10 cellular contexts compared by ENCODE assay signal in the genomic region with DNA sequence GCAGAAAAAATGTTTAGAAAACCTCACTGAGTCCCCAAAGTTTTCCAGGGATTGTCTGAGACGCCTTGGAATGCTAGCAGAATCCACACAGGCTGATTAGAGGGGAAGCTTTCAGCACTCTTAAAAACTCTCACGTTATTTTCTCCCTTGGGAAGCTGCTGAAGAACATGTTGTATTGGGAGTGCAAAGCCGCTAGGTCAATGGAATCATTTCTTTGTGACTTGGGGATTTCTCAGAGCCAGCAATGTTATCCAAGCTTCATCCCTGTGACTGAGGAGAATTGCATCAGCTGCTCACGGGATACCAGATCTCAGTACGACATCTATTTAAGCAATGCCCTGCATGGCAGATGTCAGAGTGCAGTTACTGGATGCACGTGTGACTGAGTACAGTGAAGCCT.
A peak's percentile ranks its signal among the peaks of the same experiment; 100 is the strongest.
DNase-seq lines count a peak whose midpoint lies in the region; ATAC-seq and TF ChIP-seq lines count a peak whose summit lies in the region.
"Had no signal": no experiment of that assay in that cellular context is flagged by ENCODE, and none has a peak within 500 bp of the region (broad histone marks: within the 10 kb centered on the region; RNA-seq: fewer than 3 reads in every experiment).

No MANE protein-coding gene starts in this region.

- in situ Hi-C loops in astrocyte of the spinal cord (cut with HindIII; ENCODE audit: low sequenced_read_pairs): no loop called here

- WGBS in heart left ventricle, 4 donors: 33 to 38% (median 35%) methylated on average over 6 of the region's 6 CpGs

- no peaks in the 10 kb centered on the region for H3K27me3 ChIP-seq in heart left ventricle

- TF ChIP-seq CTCF in astrocyte of the spinal cord (IDR thresholded peaks at IDR 0.05; ENCODE audit: low read depth, low read length) (no peak), heart left ventricle (IDR thresholded peaks at IDR 0.05) (no peak)

- intact Hi-C loops in heart left ventricle (cut with DNase I): no loop called here

- H3K4me1 ChIP-seq in heart left ventricle: peaks cover 0 to 21% (median 8%) of the 10 kb centered on the region in 12 donors

- H3K9me3 ChIP-seq in heart left ventricle: peaks cover 0 to 14% (median 0%) of the 10 kb centered on the region in 12 donors

- peak; percentile 91 to 94 (median 94) for ATAC-seq in heart left ventricle
- no peak for ATAC-seq in GM21367 (IDR thresholded peaks at IDR 0.05; ENCODE audit: unreplicated experiment)
- no peak for ATAC-seq in HG03354 (IDR thresholded peaks at IDR 0.05; ENCODE audit: poor library complexity, severe bottlenecking, unreplicated experiment)

- no peak for TF ChIP-seq POLR2A in heart left ventricle (IDR thresholded peaks at IDR 0.05)

- H3K36me3 ChIP-seq in heart left ventricle: no peaks in the 10 kb centered on the region

- no peak overlapping the region for H3K4me3 ChIP-seq in astrocyte of the spinal cord (ENCODE audit: low read depth, low read length)
- H3K4me3 ChIP-seq in heart left ventricle: no peak overlapping the region

- peak overlapping the region; percentile 26 to 68 (median 50) for H3K27ac ChIP-seq in heart left ventricle
- H3K27ac ChIP-seq: HL-60 had no signal

- DNase-seq in GM03348 (ENCODE audit: low spot score) (peak; percentile 27), astrocyte of the spinal cord (ENCODE audit: low read depth, low spot score) (peak; percentile 24), heart left ventricle (peak in 4 of 5 donors; percentile 43 to 54 (median 49)), pons (ENCODE audit: low spot score) (peak; percentile 8), NCI-H2081 treated with DMSO at 0.1 percent for 48 hours (lab: John Stamatoyannopoulos, UW) (no peak), NCI-H1092 treated with DMSO at 0.1 percent for 48 hours (lab: John Stamatoyannopoulos, UW) (no peak)
- DNase-seq: NCI-H1048 had no signal

Comparison
In these comparisons a context has a peak if more than half of its experiments do, and no peak if none do; other contexts are left out.
1. DNase-seq: peak in GM03348 (single experiment), astrocyte of the spinal cord (single experiment), heart left ventricle (4 of 5) and pons (single experiment); none in NCI-H2081 treated with DMSO at 0.1 percent for 48 hours (single experiment) and NCI-H1092 treated with DMSO at 0.1 percent for 48 hours (single experiment).
2. ATAC-seq: peak in heart left ventricle (4 of 4); none in GM21367 (single experiment) and HG03354 (single experiment).